1 cellular context compared by ENCODE assay signal in genomic region chr6:44387346-44388134, GRCh38.
A peak's percentile ranks its signal among the peaks of the same experiment; 100 is the strongest.
TF ChIP-seq lines count a peak whose summit lies in the region.

Gene CDC5L, plus strand, starts transcription at chr6:44387706. Its CDS starts 118 bp downstream, at chr6:44387824.

TF ChIP-seq in GM12878, 131 proteins besides CTCF, POLR2A, EP300 and RAD21 (continued from another document):
- TF ChIP-seq, protein P1, sequence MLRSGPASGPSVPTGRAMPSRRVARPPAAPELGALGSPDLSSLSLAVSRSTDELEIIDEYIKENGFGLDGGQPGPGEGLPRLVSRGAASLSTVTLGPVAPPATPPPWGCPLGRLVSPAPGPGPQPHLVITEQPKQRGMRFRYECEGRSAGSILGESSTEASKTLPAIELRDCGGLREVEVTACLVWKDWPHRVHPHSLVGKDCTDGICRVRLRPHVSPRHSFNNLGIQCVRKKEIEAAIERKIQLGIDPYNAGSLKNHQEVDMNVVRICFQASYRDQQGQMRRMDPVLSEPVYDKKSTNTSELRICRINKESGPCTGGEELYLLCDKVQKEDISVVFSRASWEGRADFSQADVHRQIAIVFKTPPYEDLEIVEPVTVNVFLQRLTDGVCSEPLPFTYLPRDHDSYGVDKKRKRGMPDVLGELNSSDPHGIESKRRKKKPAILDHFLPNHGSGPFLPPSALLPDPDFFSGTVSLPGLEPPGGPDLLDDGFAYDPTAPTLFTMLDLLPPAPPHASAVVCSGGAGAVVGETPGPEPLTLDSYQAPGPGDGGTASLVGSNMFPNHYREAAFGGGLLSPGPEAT (IDR thresholded peaks at IDR 0.05; ENCODE audit: low read depth): 0 out of 2 replicates have a peak, but pooled peaks have one; percentile 50
- TF ChIP-seq POU2F2 (IDR thresholded peaks at IDR 0.05; ENCODE audit: borderline replicate concordance, low read depth, low read length): no peak
